In genomic region chr16:31711344-31711845, GRCh38 we compare ENCODE assay signal across 17 cellular contexts.
DNase-seq lines count a peak whose midpoint lies in the region; ATAC-seq and TF ChIP-seq lines count a peak whose summit lies in the region.
"Had no signal": no experiment of that assay in that cellular context is flagged by ENCODE, and none has a peak within 500 bp of the region (broad histone marks: within the 10 kb centered on the region; RNA-seq: fewer than 3 reads in every experiment).

No MANE protein-coding gene starts in this region.

- H3K36me3 ChIP-seq in HEK293 (ENCODE audit: control insufficient read depth in 2 of 2, insufficient read depth in 1 of 2, low read length in 2 of 2): peaks cover 0 to 57% of the 10 kb centered on the region in 2 experiments; a peak in 1 of 3 replicates
- H3K36me3 ChIP-seq: uterus had no signal

- TF ChIP-seq CTCF in HEK293 (tag by site-specific recombination; IDR thresholded peaks at IDR 0.05): no peak

- H3K36me3 Mint-ChIP-seq in central memory CD8-positive, alpha-beta T cell (ENCODE audit: insufficient read depth): peaks cover 52% of the 10 kb centered on the region
- peaks cover 45% of the 10 kb centered on the region for H3K36me3 Mint-ChIP-seq in T-helper 2 cell treated with Interferon-gamma antibody and Interleukin-4, amounts not matched to agents 5 μg/mL and 100 μg/mL, for 36 hours (ENCODE audit: low read depth)

- H3K4me3 Mint-ChIP-seq in central memory CD8-positive, alpha-beta T cell: no peak overlapping the region
- no peak overlapping the region for H3K4me3 Mint-ChIP-seq in T-helper 2 cell treated with Interferon-gamma antibody and Interleukin-4, amounts not matched to agents 5 μg/mL and 100 μg/mL, for 36 hours

- no peaks in the 10 kb centered on the region for H3K27me3 Mint-ChIP-seq in central memory CD8-positive, alpha-beta T cell
- no peaks in the 10 kb centered on the region for H3K27me3 Mint-ChIP-seq in T-helper 2 cell treated with Interferon-gamma antibody and Interleukin-4, amounts not matched to agents 5 μg/mL and 100 μg/mL, for 36 hours (ENCODE audit: low read depth)
- H3K27me3 Mint-ChIP-seq: T-cell had no signal

- no peaks in the 10 kb centered on the region for H3K9me3 ChIP-seq in HEK293 (ENCODE audit: control insufficient read depth, insufficient read depth, low read depth, low read length)
- H3K9me3 ChIP-seq: left ventricle myocardium inferior, stomach, uterus had no signal

- H3K27ac Mint-ChIP-seq in central memory CD8-positive, alpha-beta T cell (ENCODE audit: low read depth): peak overlapping the region; percentile 88
- H3K27ac Mint-ChIP-seq in T-helper 2 cell treated with Interferon-gamma antibody and Interleukin-4, amounts not matched to agents 5 μg/mL and 100 μg/mL, for 36 hours: no peak overlapping the region

- intact Hi-C loops in Right ventricle myocardium inferior (cut with DNase I) (loop anchor here (10.0 kb wide), 1 partner anchor 237 kb away; the partner anchor contains the start of gene TGFB1I1), left cardiac atrium (cut with DNase I) (loop anchor here in 1 of 2 donors (10.0 kb wide), 2 partner anchors 163 to 207 kb away; partner anchors contain the start of genes RUSF1 and ZNF267)

- ATAC-seq in Right ventricle myocardium inferior (no peak), left cardiac atrium (no peak)
- no peak for ATAC-seq in central memory CD8-positive, alpha-beta T cell (replicated peaks; ENCODE audit: extremely low read depth, poor library complexity, severe bottlenecking)
- ATAC-seq: activated CD4-positive, CD25-positive, alpha-beta regulatory T cell treated with anti-CD3 and anti-CD28 coated beads, Interleukin-2, amount 50 U/mL, for 24 hours; T-cell had no signal

- CTCF ChIA-PET in HEK293 (lab: Yijun Ruan, JAX): interaction anchor here (0.5 to 2.6 kb wide), 8 partner anchors 10 to 760 kb away, joined by 3 to 11 read pairs (median 3); partner anchors contain the start of gene ZNF267

- no peaks in the 10 kb centered on the region for H3K9me3 Mint-ChIP-seq in central memory CD8-positive, alpha-beta T cell
- H3K9me3 Mint-ChIP-seq in T-helper 2 cell treated with Interferon-gamma antibody and Interleukin-4, amounts not matched to agents 5 μg/mL and 100 μg/mL, for 36 hours: peaks cover under 1% of the 10 kb centered on the region
- H3K9me3 Mint-ChIP-seq: T-cell had no signal

- peaks cover 54% of the 10 kb centered on the region for H3K4me1 Mint-ChIP-seq in central memory CD8-positive, alpha-beta T cell
- peaks cover 24% of the 10 kb centered on the region for H3K4me1 Mint-ChIP-seq in T-helper 2 cell treated with Interferon-gamma antibody and Interleukin-4, amounts not matched to agents 5 μg/mL and 100 μg/mL, for 36 hours (ENCODE audit: low read depth)

- H3K4me3 ChIP-seq in HEK293 (ENCODE audit: low read depth, low read length): no peak overlapping the region
- H3K4me3 ChIP-seq: left ventricle myocardium inferior, stomach, uterus had no signal

- POLR2A ChIA-PET in HEK293 (lab: Yijun Ruan, JAX): no interaction called here

- H3K4me1 ChIP-seq in HEK293 (ENCODE audit: control insufficient read depth, insufficient read depth, low read length): peaks cover 5% of the 10 kb centered on the region; the same call in 1 of the 2 replicates
- H3K4me1 ChIP-seq: uterus had no signal

- DNase-seq in Right ventricle myocardium inferior (ENCODE audit: missing footprints): peak; percentile 57
- DNase-seq in left cardiac atrium: no peak
- no peak for DNase-seq in central memory CD8-positive, alpha-beta T cell (ENCODE audit: low spot score in 2 of 2)
- DNase-seq in KG1 (lab: John Stamatoyannopoulos, UW): no peak
- no peak for DNase-seq in UCSD-AML1 (lab: John Stamatoyannopoulos, UW; ENCODE audit: unreplicated experiment)
- DNase-seq in T-helper 2 cell treated with Interferon-gamma antibody and Interleukin-4, amounts not matched to agents 5 μg/mL and 100 μg/mL, for 36 hours (ENCODE audit: low spot score): no peak
- no peak for DNase-seq in OCI-M1 (lab: John Stamatoyannopoulos, UW)
- DNase-seq: caudate nucleus, HCEC 1CT, left ventricle myocardium inferior, MV-4-11, NCI-H82, stomach, T-cell, uterus had no signal

- no peak overlapping the region for H3K27ac ChIP-seq in HEK293 (ENCODE audit: extremely low read depth, low read depth, low read length)
- H3K27ac ChIP-seq: left ventricle myocardium inferior, stomach, uterus had no signal

TF ChIP-seq in HEK293, 187 proteins besides CTCF, POLR2A, EP300 and RAD21:
- TF ChIP-seq TRIM28 (IDR thresholded peaks at IDR 0.05; ENCODE audit: borderline replicate concordance, low read length) (no peak), ZBTB48 (tag by site-specific recombination; IDR thresholded peaks at IDR 0.05) (no peak), ZIC2 (tag by site-specific recombination; IDR thresholded peaks at IDR 0.05) (peak; percentile 96), MYNN (tag by site-specific recombination; IDR thresholded peaks at IDR 0.05; ENCODE audit: borderline replicate concordance) (no peak), ZNF433 (tag by site-specific recombination; IDR thresholded peaks at IDR 0.05; ENCODE audit: low read depth) (no peak)
